In the genomic region with DNA sequence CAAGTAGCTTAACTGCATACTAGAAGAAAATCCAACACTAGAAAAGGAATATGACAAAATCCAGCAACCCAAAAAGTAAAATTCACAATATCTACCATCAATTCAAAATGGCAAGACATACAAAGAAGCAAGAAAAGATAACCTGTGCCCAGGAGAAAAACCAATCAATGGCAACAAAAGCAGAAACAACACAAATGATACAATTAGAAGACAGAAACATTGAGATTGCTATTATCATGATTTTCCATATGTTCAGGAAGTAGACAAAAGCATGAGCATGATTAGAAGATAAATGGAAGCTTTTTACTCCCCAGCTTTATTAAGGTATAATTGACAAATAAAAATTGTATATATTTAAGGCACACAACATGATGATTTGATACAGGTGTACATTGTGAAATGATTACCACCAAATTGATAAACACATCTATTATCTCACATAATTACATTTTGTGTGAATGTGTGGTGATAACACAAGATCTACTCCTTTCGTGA, we compare ENCODE assay signal across 34 cellular contexts.
"Had no signal": no experiment of that assay in that cellular context is flagged by ENCODE, and none has a peak within 500 bp of the region (broad histone marks: within the 10 kb centered on the region; RNA-seq: fewer than 3 reads in every experiment).

No MANE protein-coding gene starts in this region.

- H3K4me3 ChIP-seq: MG63 had no signal

- H3K4me2 ChIP-seq: KMS-11 had no signal

- H3K9ac ChIP-seq: KMS-11 had no signal

- H3K27ac ChIP-seq: KMS-11 had no signal

- H3K36me3 ChIP-seq: MG63 had no signal

- DNase-seq: Karpas-422, Kasumi-1, KG1, MG63, MM.1S, MV-4-11, NCI-H1048, NCI-H1092, NCI-H1092 treated with DMSO at 0.1 percent for 48 hours, NCI-H1105, NCI-H1436, NCI-H1436 treated with DMSO at 0.1 percent for 48 hours, NCI-H146, NCI-H1694, NCI-H1694 treated with DMSO at 0.1 percent for 48 hours, NCI-H187, NCI-H187 treated with DMSO at 0.1 percent for 48 hours, NCI-H1930, NCI-H2029, NCI-H2029 treated with DMSO at 0.1 percent for 48 hours, NCI-H2081, NCI-H2081 treated with DMSO at 0.1 percent for 48 hours, NCI-H2107, NCI-H2171, NCI-H2171 treated with DMSO at 0.1 percent for 48 hours, NCI-H2227 treated with DMSO at 0.1 percent for 48 hours, NCI-H226, NCI-H345, NCI-H446 treated with DMSO at 0.1 percent for 48 hours, NCI-H510A, NCI-H510A treated with DMSO at 0.1 percent for 48 hours, NCI-H524, NCI-H524 treated with DMSO at 0.1 percent for 48 hours had no signal

- H3K9me3 ChIP-seq: MG63 had no signal
